ENCODE assay signal across 1 cellular context in the genomic region with DNA sequence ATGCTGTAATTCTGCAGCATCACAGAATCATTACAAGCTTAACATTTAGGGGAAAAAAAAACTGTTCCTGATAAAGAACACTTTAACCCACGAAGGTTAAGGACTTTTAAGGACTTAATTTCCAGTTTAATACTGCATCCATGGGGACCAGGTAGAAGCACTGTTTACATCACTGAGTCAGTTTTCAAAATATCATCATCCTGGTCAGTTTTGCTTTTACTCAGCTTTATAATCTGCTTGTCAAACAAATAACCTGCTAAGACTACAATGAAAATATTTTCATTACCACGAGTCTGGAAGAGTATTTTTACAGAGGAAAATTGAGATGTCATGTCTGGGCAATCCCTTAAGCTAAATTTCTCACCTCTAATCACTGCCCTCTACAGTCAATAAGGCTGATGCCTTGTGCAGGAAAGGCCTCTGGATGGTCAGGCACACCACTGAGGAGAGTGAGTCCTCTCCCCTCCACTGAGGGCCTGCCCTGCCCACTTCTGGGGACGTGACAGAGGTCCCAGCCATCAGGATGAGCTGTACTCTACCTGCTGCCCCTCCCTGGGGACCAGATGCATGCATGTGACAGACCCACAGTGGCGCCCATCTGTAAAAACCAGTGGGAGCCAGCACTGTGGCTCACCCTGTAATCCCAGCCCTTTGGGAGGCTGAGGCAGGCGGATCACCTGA.
TF ChIP-seq lines count a peak whose summit lies in the region.

No MANE protein-coding gene starts in this region.

TF ChIP-seq in WTC11, 78 proteins besides CTCF, POLR2A, EP300 and RAD21:
- TF ChIP-seq, protein P1, sequence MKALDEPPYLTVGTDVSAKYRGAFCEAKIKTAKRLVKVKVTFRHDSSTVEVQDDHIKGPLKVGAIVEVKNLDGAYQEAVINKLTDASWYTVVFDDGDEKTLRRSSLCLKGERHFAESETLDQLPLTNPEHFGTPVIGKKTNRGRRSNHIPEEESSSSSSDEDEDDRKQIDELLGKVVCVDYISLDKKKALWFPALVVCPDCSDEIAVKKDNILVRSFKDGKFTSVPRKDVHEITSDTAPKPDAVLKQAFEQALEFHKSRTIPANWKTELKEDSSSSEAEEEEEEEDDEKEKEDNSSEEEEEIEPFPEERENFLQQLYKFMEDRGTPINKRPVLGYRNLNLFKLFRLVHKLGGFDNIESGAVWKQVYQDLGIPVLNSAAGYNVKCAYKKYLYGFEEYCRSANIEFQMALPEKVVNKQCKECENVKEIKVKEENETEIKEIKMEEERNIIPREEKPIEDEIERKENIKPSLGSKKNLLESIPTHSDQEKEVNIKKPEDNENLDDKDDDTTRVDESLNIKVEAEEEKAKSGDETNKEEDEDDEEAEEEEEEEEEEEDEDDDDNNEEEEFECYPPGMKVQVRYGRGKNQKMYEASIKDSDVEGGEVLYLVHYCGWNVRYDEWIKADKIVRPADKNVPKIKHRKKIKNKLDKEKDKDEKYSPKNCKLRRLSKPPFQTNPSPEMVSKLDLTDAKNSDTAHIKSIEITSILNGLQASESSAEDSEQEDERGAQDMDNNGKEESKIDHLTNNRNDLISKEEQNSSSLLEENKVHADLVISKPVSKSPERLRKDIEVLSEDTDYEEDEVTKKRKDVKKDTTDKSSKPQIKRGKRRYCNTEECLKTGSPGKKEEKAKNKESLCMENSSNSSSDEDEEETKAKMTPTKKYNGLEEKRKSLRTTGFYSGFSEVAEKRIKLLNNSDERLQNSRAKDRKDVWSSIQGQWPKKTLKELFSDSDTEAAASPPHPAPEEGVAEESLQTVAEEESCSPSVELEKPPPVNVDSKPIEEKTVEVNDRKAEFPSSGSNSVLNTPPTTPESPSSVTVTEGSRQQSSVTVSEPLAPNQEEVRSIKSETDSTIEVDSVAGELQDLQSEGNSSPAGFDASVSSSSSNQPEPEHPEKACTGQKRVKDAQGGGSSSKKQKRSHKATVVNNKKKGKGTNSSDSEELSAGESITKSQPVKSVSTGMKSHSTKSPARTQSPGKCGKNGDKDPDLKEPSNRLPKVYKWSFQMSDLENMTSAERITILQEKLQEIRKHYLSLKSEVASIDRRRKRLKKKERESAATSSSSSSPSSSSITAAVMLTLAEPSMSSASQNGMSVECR (CRISPR knock-in tag; IDR thresholded peaks at IDR 0.05; ENCODE audit: borderline replicate concordance) = no peak
- TF ChIP-seq MYBL2 (CRISPR knock-in tag; IDR thresholded peaks at IDR 0.05) (no peak), RELA (CRISPR knock-in tag; IDR thresholded peaks at IDR 0.05; ENCODE audit: borderline replicate concordance) (no peak), ZNF219 (CRISPR knock-in tag; IDR thresholded peaks at IDR 0.05; ENCODE audit: borderline replicate concordance) (no peak), ZNF317 (CRISPR knock-in tag; IDR thresholded peaks at IDR 0.05; ENCODE audit: borderline replicate concordance, low read depth) (no peak), OVOL2 (CRISPR knock-in tag; IDR thresholded peaks at IDR 0.05; ENCODE audit: borderline replicate concordance) (no peak), KAT7 (CRISPR knock-in tag; IDR thresholded peaks at IDR 0.05; ENCODE audit: borderline replicate concordance) (no peak), NR2C2 (CRISPR knock-in tag; IDR thresholded peaks at IDR 0.05) (no peak), ZNF532 (CRISPR knock-in tag; IDR thresholded peaks at IDR 0.05; ENCODE audit: borderline replicate concordance) (no peak), ZNF138 (CRISPR knock-in tag; conservative IDR thresholded peaks at IDR 0.05) (no peak), ZNF121 (CRISPR knock-in tag; IDR thresholded peaks at IDR 0.05) (no peak), CREB1 (CRISPR knock-in tag; IDR thresholded peaks at IDR 0.05) (no peak), NR1H2 (CRISPR knock-in tag; IDR thresholded peaks at IDR 0.05) (no peak)
- TF ChIP-seq, protein P2, sequence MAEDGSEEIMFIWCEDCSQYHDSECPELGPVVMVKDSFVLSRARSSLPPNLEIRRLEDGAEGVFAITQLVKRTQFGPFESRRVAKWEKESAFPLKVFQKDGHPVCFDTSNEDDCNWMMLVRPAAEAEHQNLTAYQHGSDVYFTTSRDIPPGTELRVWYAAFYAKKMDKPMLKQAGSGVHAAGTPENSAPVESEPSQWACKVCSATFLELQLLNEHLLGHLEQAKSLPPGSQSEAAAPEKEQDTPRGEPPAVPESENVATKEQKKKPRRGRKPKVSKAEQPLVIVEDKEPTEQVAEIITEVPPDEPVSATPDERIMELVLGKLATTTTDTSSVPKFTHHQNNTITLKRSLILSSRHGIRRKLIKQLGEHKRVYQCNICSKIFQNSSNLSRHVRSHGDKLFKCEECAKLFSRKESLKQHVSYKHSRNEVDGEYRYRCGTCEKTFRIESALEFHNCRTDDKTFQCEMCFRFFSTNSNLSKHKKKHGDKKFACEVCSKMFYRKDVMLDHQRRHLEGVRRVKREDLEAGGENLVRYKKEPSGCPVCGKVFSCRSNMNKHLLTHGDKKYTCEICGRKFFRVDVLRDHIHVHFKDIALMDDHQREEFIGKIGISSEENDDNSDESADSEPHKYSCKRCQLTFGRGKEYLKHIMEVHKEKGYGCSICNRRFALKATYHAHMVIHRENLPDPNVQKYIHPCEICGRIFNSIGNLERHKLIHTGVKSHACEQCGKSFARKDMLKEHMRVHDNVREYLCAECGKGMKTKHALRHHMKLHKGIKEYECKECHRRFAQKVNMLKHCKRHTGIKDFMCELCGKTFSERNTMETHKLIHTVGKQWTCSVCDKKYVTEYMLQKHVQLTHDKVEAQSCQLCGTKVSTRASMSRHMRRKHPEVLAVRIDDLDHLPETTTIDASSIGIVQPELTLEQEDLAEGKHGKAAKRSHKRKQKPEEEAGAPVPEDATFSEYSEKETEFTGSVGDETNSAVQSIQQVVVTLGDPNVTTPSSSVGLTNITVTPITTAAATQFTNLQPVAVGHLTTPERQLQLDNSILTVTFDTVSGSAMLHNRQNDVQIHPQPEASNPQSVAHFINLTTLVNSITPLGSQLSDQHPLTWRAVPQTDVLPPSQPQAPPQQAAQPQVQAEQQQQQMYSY (CRISPR knock-in tag; IDR thresholded peaks at IDR 0.05) = no peak
- TF ChIP-seq, protein P3, sequence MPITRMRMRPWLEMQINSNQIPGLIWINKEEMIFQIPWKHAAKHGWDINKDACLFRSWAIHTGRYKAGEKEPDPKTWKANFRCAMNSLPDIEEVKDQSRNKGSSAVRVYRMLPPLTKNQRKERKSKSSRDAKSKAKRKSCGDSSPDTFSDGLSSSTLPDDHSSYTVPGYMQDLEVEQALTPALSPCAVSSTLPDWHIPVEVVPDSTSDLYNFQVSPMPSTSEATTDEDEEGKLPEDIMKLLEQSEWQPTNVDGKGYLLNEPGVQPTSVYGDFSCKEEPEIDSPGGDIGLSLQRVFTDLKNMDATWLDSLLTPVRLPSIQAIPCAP (CRISPR knock-in tag; IDR thresholded peaks at IDR 0.05) = no peak
